Comparison of ENCODE assay signal across 21 cellular contexts in the genomic region with DNA sequence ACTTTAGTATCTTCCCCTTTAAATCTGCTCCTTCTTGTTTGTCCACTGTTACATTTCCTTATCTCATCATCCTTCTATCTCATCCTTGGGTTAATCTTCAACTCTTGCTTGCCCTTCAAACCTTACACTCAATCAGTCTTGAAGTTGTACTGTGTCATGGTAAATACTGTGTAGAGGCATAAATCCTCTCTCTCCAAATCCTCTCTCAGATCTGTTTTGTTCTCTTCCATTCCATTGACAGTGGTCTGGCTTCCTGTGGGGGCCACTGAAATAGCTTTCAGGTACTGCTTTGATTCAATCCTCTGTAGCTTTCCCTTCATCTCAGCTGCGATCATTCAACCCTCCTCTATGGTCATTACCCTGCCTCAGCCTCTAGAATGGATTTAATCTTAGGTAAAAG.
DNase-seq lines count a peak whose midpoint lies in the region; ATAC-seq, FAIRE-seq and TF ChIP-seq lines count a peak whose summit lies in the region.
"Had no signal": no experiment of that assay in that cellular context is flagged by ENCODE, and none has a peak within 500 bp of the region (broad histone marks: within the 10 kb centered on the region; RNA-seq: fewer than 3 reads in every experiment).

No MANE protein-coding gene starts in this region.

- H3K27ac ChIP-seq in cardiac muscle cell = peak overlapping the region; percentile 43
- H3K27ac ChIP-seq: KMS-11 had no signal

- H3K4me1 ChIP-seq in cardiac muscle cell (ENCODE audit: low read depth) = peaks cover 20% of the 10 kb centered on the region
- H3K4me1 ChIP-seq: BE2C had no signal

- no peak for TF ChIP-seq POLR2A in H54 (IDR thresholded peaks at IDR 0.05; ENCODE audit: low read depth, low read length)

- ATAC-seq in Right ventricle myocardium inferior (no peak), HG02571 (IDR thresholded peaks at IDR 0.05; ENCODE audit: unreplicated experiment) (no peak), HG03439 (IDR thresholded peaks at IDR 0.05; ENCODE audit: unreplicated experiment) (no peak)

- DNase-seq in cardiac muscle cell (ENCODE audit: low read depth in 1 of 2, low spot score in 1 of 2) (no peak), Right ventricle myocardium inferior (ENCODE audit: missing footprints) (no peak), H54 (ENCODE audit: insufficient read length, low spot score) (no peak), epithelial cell of proximal tubule (ENCODE audit: low read depth) (peak; percentile 12), renal cortical epithelial cell (ENCODE audit: low read depth) (peak; percentile 25), KBM-7 (no peak)
- DNase-seq: 8988T; BE2C; CD4-positive, CD25-positive, alpha-beta regulatory T cell; COR-L47; DMS153; GDM1; HCEC 1CT; MV-4-11; NCI-H1694 treated with DMSO at 0.1 percent for 48 hours; NCI-H510A; NCI-H774; SHP77 treated with DMSO at 0.1 percent for 48 hours had no signal

- H3K36me3 ChIP-seq in cardiac muscle cell = no peaks in the 10 kb centered on the region
- H3K36me3 ChIP-seq: BE2C had no signal

- H3K27me3 ChIP-seq in cardiac muscle cell = no peaks in the 10 kb centered on the region
- H3K27me3 ChIP-seq: BE2C had no signal

- intact Hi-C loops in Right ventricle myocardium inferior (cut with DNase I) = loop anchor here (2.0 kb wide), 1 partner anchor 50 kb away; no protein-coding TSS in a partner anchor

- in situ Hi-C loops in KBM-7 (cut with MboI; ENCODE audit: low pct_unique_long_range_greater_than_20kb, low sequenced_read_pairs) = no loop called here

- no peaks in the 10 kb centered on the region for H3K9me3 ChIP-seq in cardiac muscle cell (ENCODE audit: low read depth)
- H3K9me3 ChIP-seq: BE2C had no signal

- H3K4me3 ChIP-seq in cardiac muscle cell = no peak overlapping the region
- H3K4me3 ChIP-seq in epithelial cell of proximal tubule (ENCODE audit: low read depth, low read length) = no peak overlapping the region

- TF ChIP-seq CTCF in cardiac muscle cell (IDR thresholded peaks at IDR 0.05; ENCODE audit: low read depth, low read length) (no peak), epithelial cell of proximal tubule (conservative IDR thresholded peaks at IDR 0.05; ENCODE audit: low read depth, low read length) (no peak)

- FAIRE-seq in H54 (lab: Jason Lieb, UNC) = peak; percentile 27

Comparison
In these comparisons a context has a peak if more than half of its experiments do, and no peak if none do; other contexts are left out.
1. DNase-seq: peak in epithelial cell of proximal tubule (single experiment) and renal cortical epithelial cell (single experiment); none in cardiac muscle cell (0 of 2), Right ventricle myocardium inferior (single experiment), H54 (single experiment) and KBM-7 (single experiment).